ENCODE assay signal across 18 cellular contexts in genomic region chr18:64407606-64408005, GRCh38.
"Had no signal": no experiment of that assay in that cellular context is flagged by ENCODE, and none has a peak within 500 bp of the region (broad histone marks: within the 10 kb centered on the region; RNA-seq: fewer than 3 reads in every experiment).

No MANE protein-coding gene starts in this region.

- ATAC-seq: effector memory CD8-positive, alpha-beta T cell; gastrocnemius medialis; natural killer cell treated with Interleukin-12 subunit alpha and Interleukin-12 subunit beta and Interleukin-15 and Interleukin-18, amount 100 ng/mL, for 72 hours; psoas muscle; sciatic nerve; stimulated activated naive B cell treated with anti-CD40 and anti-IgM and Interleukin-4, amounts not matched to agents 10 μg/mL and 1 μg/mL and 100 μg/mL, for 72 hours; stimulated activated naive CD8-positive, alpha-beta T cell treated with anti-CD3 and anti-CD28 coated beads, Interleukin-15, amount 100 ng/mL, for 72 hours; upper lobe of right lung had no signal

- H3K9me3 Mint-ChIP-seq: neural progenitor cell; stimulated activated naive B cell treated with anti-CD40 and anti-IgM and Interleukin-4, amounts not matched to agents 10 μg/mL and 1 μg/mL and 100 μg/mL, for 72 hours; stimulated activated naive CD8-positive, alpha-beta T cell treated with anti-CD3 and anti-CD28 coated beads, Interleukin-15, amount 100 ng/mL, for 72 hours had no signal

- H3K27ac Mint-ChIP-seq: effector memory CD8-positive, alpha-beta T cell; natural killer cell treated with Interleukin-12 subunit alpha and Interleukin-12 subunit beta and Interleukin-15 and Interleukin-18, amount 100 ng/mL, for 72 hours; neural progenitor cell; stimulated activated naive B cell treated with anti-CD40 and anti-IgM and Interleukin-4, amounts not matched to agents 10 μg/mL and 1 μg/mL and 100 μg/mL, for 72 hours; stimulated activated naive CD8-positive, alpha-beta T cell treated with anti-CD3 and anti-CD28 coated beads, Interleukin-15, amount 100 ng/mL, for 72 hours had no signal

- DNase-seq: cortex of kidney; effector memory CD8-positive, alpha-beta T cell; gastrocnemius medialis; islet precursor cell; left ventricle myocardium inferior; mesenchymal stem cell; midbrain; psoas muscle; retina; stimulated activated CD4-positive, alpha-beta T cell treated with anti-CD3 and anti-CD28 coated beads, Interleukin-2, amount 100 ng/mL, for 24 hours; stimulated activated CD4-positive, alpha-beta T cell treated with anti-CD3 and anti-CD28 coated beads, Interleukin-4, amount 100 ng/mL, for 4 hours; stimulated activated naive B cell treated with anti-CD40 and anti-IgM and Interleukin-4, amounts not matched to agents 10 μg/mL and 1 μg/mL and 100 μg/mL, for 72 hours; stimulated activated naive CD8-positive, alpha-beta T cell treated with anti-CD3 and anti-CD28 coated beads, Interleukin-15, amount 100 ng/mL, for 72 hours; testis; upper lobe of right lung had no signal

- H3K4me1 Mint-ChIP-seq: stimulated activated naive CD8-positive, alpha-beta T cell treated with anti-CD3 and anti-CD28 coated beads, Interleukin-15, amount 100 ng/mL, for 72 hours had no signal

- H3K27me3 Mint-ChIP-seq: effector memory CD8-positive, alpha-beta T cell; natural killer cell treated with Interleukin-12 subunit alpha and Interleukin-12 subunit beta and Interleukin-15 and Interleukin-18, amount 100 ng/mL, for 72 hours; stimulated activated naive B cell treated with anti-CD40 and anti-IgM and Interleukin-4, amounts not matched to agents 10 μg/mL and 1 μg/mL and 100 μg/mL, for 72 hours; stimulated activated naive CD8-positive, alpha-beta T cell treated with anti-CD3 and anti-CD28 coated beads, Interleukin-15, amount 100 ng/mL, for 72 hours had no signal

- H3K4me3 Mint-ChIP-seq: effector memory CD8-positive, alpha-beta T cell; natural killer cell treated with Interleukin-12 subunit alpha and Interleukin-12 subunit beta and Interleukin-15 and Interleukin-18, amount 100 ng/mL, for 72 hours; neural progenitor cell; stimulated activated naive B cell treated with anti-CD40 and anti-IgM and Interleukin-4, amounts not matched to agents 10 μg/mL and 1 μg/mL and 100 μg/mL, for 72 hours; stimulated activated naive CD8-positive, alpha-beta T cell treated with anti-CD3 and anti-CD28 coated beads, Interleukin-15, amount 100 ng/mL, for 72 hours had no signal

- H3K36me3 Mint-ChIP-seq: natural killer cell treated with Interleukin-12 subunit alpha and Interleukin-12 subunit beta and Interleukin-15 and Interleukin-18, amount 100 ng/mL, for 72 hours; neural progenitor cell; stimulated activated naive B cell treated with anti-CD40 and anti-IgM and Interleukin-4, amounts not matched to agents 10 μg/mL and 1 μg/mL and 100 μg/mL, for 72 hours had no signal
